In genomic region chr1:39925727-39926342, GRCh38 we compare ENCODE assay signal across 18 cellular contexts. TPM values are rescaled to one million over a fixed set of nuclear protein-coding genes. Genes with fewer than 3 reads are reported as not detected.
A peak's percentile ranks its signal among the peaks of the same experiment; 100 is the strongest.
DNase-seq lines count a peak whose midpoint lies in the region; ATAC-seq, FAIRE-seq and TF ChIP-seq lines count a peak whose summit lies in the region.
"Had no signal": no experiment of that assay in that cellular context is flagged by ENCODE, and none has a peak within 500 bp of the region (broad histone marks: within the 10 kb centered on the region; RNA-seq: fewer than 3 reads in every experiment).

No MANE protein-coding gene starts in this region.

- no peak overlapping the region for H3K14ac ChIP-seq in mesenchymal stem cell (ENCODE audit: low read length in 2 of 2)

- H3K9me3 Mint-ChIP-seq in CD4-positive, CD25-positive, alpha-beta regulatory T cell: no peaks in the 10 kb centered on the region

- ATAC-seq in CD4-positive, CD25-positive, alpha-beta regulatory T cell (ENCODE audit: low read depth in 2 of 2): no peak
- ATAC-seq in HG02981 (IDR thresholded peaks at IDR 0.05; ENCODE audit: unreplicated experiment): no peak

- no peak overlapping the region for H2AK5ac ChIP-seq in mesenchymal stem cell (ENCODE audit: low read length, severe bottlenecking)

- H3K9me3 ChIP-seq in CD4-positive, CD25-positive, alpha-beta regulatory T cell (ENCODE audit: control insufficient read depth in 2 of 2, low read length in 2 of 2): no peaks in the 10 kb centered on the region
- no peaks in the 10 kb centered on the region for H3K9me3 ChIP-seq in mesenchymal stem cell (ENCODE audit: control insufficient read depth, low read length)
- H3K9me3 ChIP-seq: body of pancreas, HAP-1, uterus had no signal

- no peak overlapping the region for H3K18ac ChIP-seq in mesenchymal stem cell (ENCODE audit: low read depth in 1 of 2, low read length in 2 of 2)

- H3K4ac ChIP-seq in mesenchymal stem cell (ENCODE audit: low read depth in 1 of 2, low read length in 2 of 2): no peak overlapping the region

- no peak overlapping the region for H2BK120ac ChIP-seq in mesenchymal stem cell (ENCODE audit: low read depth, low read length)

- H2BK5ac ChIP-seq in mesenchymal stem cell (ENCODE audit: low read depth, low read length, poor library complexity, severe bottlenecking): no peak overlapping the region

- H3K27ac Mint-ChIP-seq in CD4-positive, CD25-positive, alpha-beta regulatory T cell: peak overlapping the region in 2 of 3 donors; percentile 8 to 52

- H4K91ac ChIP-seq in mesenchymal stem cell (ENCODE audit: low read length): no peak overlapping the region

- H3K27ac ChIP-seq in CD4-positive, CD25-positive, alpha-beta regulatory T cell (ENCODE audit: insufficient read depth, low read length, poor library complexity, severe bottlenecking): no peak overlapping the region
- H3K27ac ChIP-seq in mesenchymal stem cell (ENCODE audit: low read length, poor library complexity, severe bottlenecking): no peak overlapping the region
- H3K27ac ChIP-seq: uterus, WERI-Rb-1 had no signal

- peaks cover 0 to 3% (median 0%) of the 10 kb centered on the region in 4 donors for H3K4me1 Mint-ChIP-seq in CD4-positive, CD25-positive, alpha-beta regulatory T cell

- no peak overlapping the region for H3K9ac ChIP-seq in mesenchymal stem cell (ENCODE audit: low read length)

- H3K79me1 ChIP-seq in mesenchymal stem cell (replicated peaks; ENCODE audit: low read length, poor library complexity, severe bottlenecking): no peaks in the 10 kb centered on the region

- WGBS in mesenchymal stem cell: 93% methylated on average over 2 of the region's 2 CpGs

- H2BK12ac ChIP-seq in mesenchymal stem cell (ENCODE audit: low read length in 2 of 2): no peak overlapping the region

- no peak overlapping the region for H3K4me2 ChIP-seq in mesenchymal stem cell (ENCODE audit: low read length, poor library complexity, severe bottlenecking)

- no peaks in the 10 kb centered on the region for H3K27me3 ChIP-seq in CD4-positive, CD25-positive, alpha-beta regulatory T cell (ENCODE audit: control insufficient read depth, insufficient read depth, low read length)
- H3K27me3 ChIP-seq in mesenchymal stem cell (ENCODE audit: control insufficient read depth in 1 of 2, insufficient read depth in 1 of 2, low read length in 2 of 2): peaks cover 23% of the 10 kb centered on the region in 2 experiments
- H3K27me3 ChIP-seq: body of pancreas, dorsolateral prefrontal cortex, uterus had no signal

- DNase-seq in CD4-positive, CD25-positive, alpha-beta regulatory T cell: no peak
- DNase-seq in LHCN-M2 (ENCODE audit: low read depth): peak; percentile 40
- peak; percentile 34 to 77 for DNase-seq in cardiac fibroblast (ENCODE audit: low read depth in 2 of 2)
- DNase-seq in mesenchymal stem cell: peak; percentile 7
- no peak for DNase-seq in iPS-NIHi7 (ENCODE audit: extremely low spot score)
- no peak for DNase-seq in RCC 7860 (ENCODE audit: low spot score)
- no peak for DNase-seq in frontal cortex (ENCODE audit: low spot score in 2 of 2)
- DNase-seq: dorsolateral prefrontal cortex; NCI-H1417; stimulated activated CD4-positive, alpha-beta T cell treated with anti-CD3 and anti-CD28 coated beads, Interleukin-4, amount 100 ng/mL, for 4 hours; SW 1271; uterus; WERI-Rb-1 had no signal

- no peak for TF ChIP-seq CTCF in cardiac fibroblast (IDR thresholded peaks at IDR 0.05; ENCODE audit: low read depth, low read length)

- H3K27me3 Mint-ChIP-seq in CD4-positive, CD25-positive, alpha-beta regulatory T cell: no peaks in the 10 kb centered on the region

- no peak overlapping the region for H3K4me3 ChIP-seq in CD4-positive, CD25-positive, alpha-beta regulatory T cell (ENCODE audit: low read depth, low read length)
- H3K4me3 ChIP-seq in cardiac fibroblast (replicated peaks in 1 of 2; ENCODE audit: low read depth in 2 of 2, low read length in 2 of 2) (no peak overlapping the region), mesenchymal stem cell (ENCODE audit: insufficient read depth in 1 of 2, low read depth in 1 of 2, low read length in 2 of 2) (no peak overlapping the region)
- H3K4me3 ChIP-seq: body of pancreas, dorsolateral prefrontal cortex, HAP-1, lung, uterus had no signal

- H3K36me3 ChIP-seq in CD4-positive, CD25-positive, alpha-beta regulatory T cell (ENCODE audit: control insufficient read depth, insufficient read depth, low read length): no peaks in the 10 kb centered on the region
- H3K36me3 ChIP-seq in mesenchymal stem cell (ENCODE audit: control insufficient read depth in 1 of 2, insufficient read depth in 2 of 2, low read depth in 1 of 2, low read length in 2 of 2): no peaks in the 10 kb centered on the region
- H3K36me3 ChIP-seq: HAP-1, uterus, WERI-Rb-1 had no signal

- no peak overlapping the region for H3K23ac ChIP-seq in mesenchymal stem cell (ENCODE audit: low read length in 2 of 2)

- no peak overlapping the region for H3K4me3 Mint-ChIP-seq in CD4-positive, CD25-positive, alpha-beta regulatory T cell
- H3K4me3 Mint-ChIP-seq: IgD-negative memory B cell had no signal

- H3K36me3 Mint-ChIP-seq in CD4-positive, CD25-positive, alpha-beta regulatory T cell: no peaks in the 10 kb centered on the region
- H3K36me3 Mint-ChIP-seq: IgD-negative memory B cell had no signal

- no peak overlapping the region for H2AFZ ChIP-seq in mesenchymal stem cell (ENCODE audit: low read depth, low read length)

- no peak overlapping the region for H4K8ac ChIP-seq in mesenchymal stem cell (ENCODE audit: low read length)

- no peak overlapping the region for H2BK15ac ChIP-seq in mesenchymal stem cell (ENCODE audit: low read depth, poor library complexity, severe bottlenecking)

- no peaks in the 10 kb centered on the region for H3K4me1 ChIP-seq in CD4-positive, CD25-positive, alpha-beta regulatory T cell (ENCODE audit: control insufficient read depth, insufficient read depth, low read length, poor library complexity, severe bottlenecking)
- peaks cover 13% of the 10 kb centered on the region for H3K4me1 ChIP-seq in mesenchymal stem cell (ENCODE audit: control insufficient read depth, insufficient read depth, low read depth, low read length)
- H3K4me1 ChIP-seq: HAP-1, uterus had no signal

- no peak for FAIRE-seq in RCC 7860 (lab: Jason Lieb, UNC)
- FAIRE-seq in frontal cortex (lab: Jason Lieb, UNC): no peak

RNA-seq across cellular contexts. Expression of gene MYCL, which starts 24.1 kb away (rescaled TPM):
- not detected for total RNA-seq in CD4-positive, CD25-positive, alpha-beta regulatory T cell
- polyA plus RNA-seq in CD4-positive, CD25-positive, alpha-beta regulatory T cell: under 1 TPM in 1 of 4 donors, not detected in 3; 0.13 TPM
- total RNA-seq in LHCN-M2 (2014; rRNA removed): 4.4 and 9.6 TPM in 2 replicates
- polyA plus RNA-seq in LHCN-M2 (2012): 2.1 TPM
- polyA plus RNA-seq in mesenchymal stem cell (2013, experiment 1 of 2): 0.04 TPM
- 0.03 TPM for polyA plus RNA-seq in mesenchymal stem cell (2013, experiment 2 of 2)
- total RNA-seq in frontal cortex: 9.4 TPM

RNA-seq across cellular contexts. Expression of gene MFSD2A, which starts 29.1 kb away (rescaled TPM):
- 3.7 TPM for total RNA-seq in CD4-positive, CD25-positive, alpha-beta regulatory T cell
- under 1 TPM in 2 of 4 donors, not detected in 2; 0.27 to 0.39 TPM for polyA plus RNA-seq in CD4-positive, CD25-positive, alpha-beta regulatory T cell
- total RNA-seq in LHCN-M2 (2014; rRNA removed) (9.7 and 12.3 TPM in 2 replicates), frontal cortex (15.5 TPM)
- 3.4 TPM for polyA plus RNA-seq in LHCN-M2 (2012)
- 0.72 TPM for polyA plus RNA-seq in mesenchymal stem cell (2013, experiment 1 of 2)
- 0.67 TPM for polyA plus RNA-seq in mesenchymal stem cell (2013, experiment 2 of 2)

RNA-seq across cellular contexts. Expression of gene TRIT1, which starts 42.5 kb away (rescaled TPM):
- 13.7 TPM for total RNA-seq in CD4-positive, CD25-positive, alpha-beta regulatory T cell
- polyA plus RNA-seq in CD4-positive, CD25-positive, alpha-beta regulatory T cell: 10 to 100 TPM in 3 of 4 donors, 1 to 10 TPM in 1; 9.4 to 14.7 (median 12.4) TPM
- 23.9 and 25.6 TPM in 2 replicates for total RNA-seq in LHCN-M2 (2014; rRNA removed)
- 7.4 TPM for polyA plus RNA-seq in LHCN-M2 (2012)
- polyA plus RNA-seq in mesenchymal stem cell (2013, experiment 1 of 2): 10.1 TPM
- polyA plus RNA-seq in mesenchymal stem cell (2013, experiment 2 of 2): 10.4 TPM
- 47.3 TPM for total RNA-seq in frontal cortex

Comparison
In these comparisons a context has a peak if more than half of its experiments do, and no peak if none do; other contexts are left out.
1. DNase-seq: peak in LHCN-M2 (single experiment), cardiac fibroblast (2 of 2) and mesenchymal stem cell (single experiment); none in CD4-positive, CD25-positive, alpha-beta regulatory T cell (0 of 3), iPS-NIHi7 (single experiment), RCC 7860 (single experiment) and frontal cortex (0 of 2).